In the genomic region with DNA sequence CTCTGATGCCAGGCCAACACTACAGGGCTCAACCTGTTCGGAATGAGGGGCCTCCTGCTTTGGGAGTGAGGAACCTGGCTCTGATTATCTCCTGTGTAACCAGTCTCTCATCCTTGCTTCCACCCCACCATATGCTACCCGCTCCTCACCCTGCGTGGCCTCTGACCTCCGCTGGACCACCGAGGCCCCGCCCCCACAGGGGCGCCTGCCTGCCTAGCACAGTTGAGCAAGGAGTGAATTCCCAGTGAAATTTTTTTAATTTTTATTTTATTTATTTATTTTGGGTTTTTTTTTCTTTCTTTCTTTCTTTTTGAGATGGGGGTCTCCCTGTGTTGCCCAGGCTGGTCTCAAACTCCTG, we compare ENCODE assay signal across 1 cellular context.
TF ChIP-seq lines count a peak whose summit lies in the region.

No MANE protein-coding gene starts in this region.

TF ChIP-seq in GM23338, 12 proteins besides CTCF, POLR2A, EP300 and RAD21:
- TF ChIP-seq ZNF114 (CRISPR knock-in tag; IDR thresholded peaks at IDR 0.05) (no peak), EZH2 (IDR thresholded peaks at IDR 0.05; ENCODE audit: low read depth, unreplicated experiment) (no peak), EZH2phosphoT487 (IDR thresholded peaks at IDR 0.05; ENCODE audit: unreplicated experiment) (no peak), POLR2AphosphoS5 (IDR thresholded peaks at IDR 0.05; ENCODE audit: low read depth) (no peak), STAT1 (IDR thresholded peaks at IDR 0.05; ENCODE audit: unreplicated experiment) (no peak), ZNF331 (CRISPR knock-in tag; IDR thresholded peaks at IDR 0.05; ENCODE audit: low read depth) (no peak), CREB1 (CRISPR knock-in tag; IDR thresholded peaks at IDR 0.05; ENCODE audit: low read depth) (no peak), NANOG (IDR thresholded peaks at IDR 0.05; ENCODE audit: borderline replicate concordance) (no peak), JUNB (IDR thresholded peaks at IDR 0.05; ENCODE audit: unreplicated experiment) (no peak)
- TF ChIP-seq, protein P1, sequence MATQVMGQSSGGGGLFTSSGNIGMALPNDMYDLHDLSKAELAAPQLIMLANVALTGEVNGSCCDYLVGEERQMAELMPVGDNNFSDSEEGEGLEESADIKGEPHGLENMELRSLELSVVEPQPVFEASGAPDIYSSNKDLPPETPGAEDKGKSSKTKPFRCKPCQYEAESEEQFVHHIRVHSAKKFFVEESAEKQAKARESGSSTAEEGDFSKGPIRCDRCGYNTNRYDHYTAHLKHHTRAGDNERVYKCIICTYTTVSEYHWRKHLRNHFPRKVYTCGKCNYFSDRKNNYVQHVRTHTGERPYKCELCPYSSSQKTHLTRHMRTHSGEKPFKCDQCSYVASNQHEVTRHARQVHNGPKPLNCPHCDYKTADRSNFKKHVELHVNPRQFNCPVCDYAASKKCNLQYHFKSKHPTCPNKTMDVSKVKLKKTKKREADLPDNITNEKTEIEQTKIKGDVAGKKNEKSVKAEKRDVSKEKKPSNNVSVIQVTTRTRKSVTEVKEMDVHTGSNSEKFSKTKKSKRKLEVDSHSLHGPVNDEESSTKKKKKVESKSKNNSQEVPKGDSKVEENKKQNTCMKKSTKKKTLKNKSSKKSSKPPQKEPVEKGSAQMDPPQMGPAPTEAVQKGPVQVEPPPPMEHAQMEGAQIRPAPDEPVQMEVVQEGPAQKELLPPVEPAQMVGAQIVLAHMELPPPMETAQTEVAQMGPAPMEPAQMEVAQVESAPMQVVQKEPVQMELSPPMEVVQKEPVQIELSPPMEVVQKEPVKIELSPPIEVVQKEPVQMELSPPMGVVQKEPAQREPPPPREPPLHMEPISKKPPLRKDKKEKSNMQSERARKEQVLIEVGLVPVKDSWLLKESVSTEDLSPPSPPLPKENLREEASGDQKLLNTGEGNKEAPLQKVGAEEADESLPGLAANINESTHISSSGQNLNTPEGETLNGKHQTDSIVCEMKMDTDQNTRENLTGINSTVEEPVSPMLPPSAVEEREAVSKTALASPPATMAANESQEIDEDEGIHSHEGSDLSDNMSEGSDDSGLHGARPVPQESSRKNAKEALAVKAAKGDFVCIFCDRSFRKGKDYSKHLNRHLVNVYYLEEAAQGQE (IDR thresholded peaks at IDR 0.05; ENCODE audit: unreplicated experiment) = no peak
- TF ChIP-seq, protein P2, sequence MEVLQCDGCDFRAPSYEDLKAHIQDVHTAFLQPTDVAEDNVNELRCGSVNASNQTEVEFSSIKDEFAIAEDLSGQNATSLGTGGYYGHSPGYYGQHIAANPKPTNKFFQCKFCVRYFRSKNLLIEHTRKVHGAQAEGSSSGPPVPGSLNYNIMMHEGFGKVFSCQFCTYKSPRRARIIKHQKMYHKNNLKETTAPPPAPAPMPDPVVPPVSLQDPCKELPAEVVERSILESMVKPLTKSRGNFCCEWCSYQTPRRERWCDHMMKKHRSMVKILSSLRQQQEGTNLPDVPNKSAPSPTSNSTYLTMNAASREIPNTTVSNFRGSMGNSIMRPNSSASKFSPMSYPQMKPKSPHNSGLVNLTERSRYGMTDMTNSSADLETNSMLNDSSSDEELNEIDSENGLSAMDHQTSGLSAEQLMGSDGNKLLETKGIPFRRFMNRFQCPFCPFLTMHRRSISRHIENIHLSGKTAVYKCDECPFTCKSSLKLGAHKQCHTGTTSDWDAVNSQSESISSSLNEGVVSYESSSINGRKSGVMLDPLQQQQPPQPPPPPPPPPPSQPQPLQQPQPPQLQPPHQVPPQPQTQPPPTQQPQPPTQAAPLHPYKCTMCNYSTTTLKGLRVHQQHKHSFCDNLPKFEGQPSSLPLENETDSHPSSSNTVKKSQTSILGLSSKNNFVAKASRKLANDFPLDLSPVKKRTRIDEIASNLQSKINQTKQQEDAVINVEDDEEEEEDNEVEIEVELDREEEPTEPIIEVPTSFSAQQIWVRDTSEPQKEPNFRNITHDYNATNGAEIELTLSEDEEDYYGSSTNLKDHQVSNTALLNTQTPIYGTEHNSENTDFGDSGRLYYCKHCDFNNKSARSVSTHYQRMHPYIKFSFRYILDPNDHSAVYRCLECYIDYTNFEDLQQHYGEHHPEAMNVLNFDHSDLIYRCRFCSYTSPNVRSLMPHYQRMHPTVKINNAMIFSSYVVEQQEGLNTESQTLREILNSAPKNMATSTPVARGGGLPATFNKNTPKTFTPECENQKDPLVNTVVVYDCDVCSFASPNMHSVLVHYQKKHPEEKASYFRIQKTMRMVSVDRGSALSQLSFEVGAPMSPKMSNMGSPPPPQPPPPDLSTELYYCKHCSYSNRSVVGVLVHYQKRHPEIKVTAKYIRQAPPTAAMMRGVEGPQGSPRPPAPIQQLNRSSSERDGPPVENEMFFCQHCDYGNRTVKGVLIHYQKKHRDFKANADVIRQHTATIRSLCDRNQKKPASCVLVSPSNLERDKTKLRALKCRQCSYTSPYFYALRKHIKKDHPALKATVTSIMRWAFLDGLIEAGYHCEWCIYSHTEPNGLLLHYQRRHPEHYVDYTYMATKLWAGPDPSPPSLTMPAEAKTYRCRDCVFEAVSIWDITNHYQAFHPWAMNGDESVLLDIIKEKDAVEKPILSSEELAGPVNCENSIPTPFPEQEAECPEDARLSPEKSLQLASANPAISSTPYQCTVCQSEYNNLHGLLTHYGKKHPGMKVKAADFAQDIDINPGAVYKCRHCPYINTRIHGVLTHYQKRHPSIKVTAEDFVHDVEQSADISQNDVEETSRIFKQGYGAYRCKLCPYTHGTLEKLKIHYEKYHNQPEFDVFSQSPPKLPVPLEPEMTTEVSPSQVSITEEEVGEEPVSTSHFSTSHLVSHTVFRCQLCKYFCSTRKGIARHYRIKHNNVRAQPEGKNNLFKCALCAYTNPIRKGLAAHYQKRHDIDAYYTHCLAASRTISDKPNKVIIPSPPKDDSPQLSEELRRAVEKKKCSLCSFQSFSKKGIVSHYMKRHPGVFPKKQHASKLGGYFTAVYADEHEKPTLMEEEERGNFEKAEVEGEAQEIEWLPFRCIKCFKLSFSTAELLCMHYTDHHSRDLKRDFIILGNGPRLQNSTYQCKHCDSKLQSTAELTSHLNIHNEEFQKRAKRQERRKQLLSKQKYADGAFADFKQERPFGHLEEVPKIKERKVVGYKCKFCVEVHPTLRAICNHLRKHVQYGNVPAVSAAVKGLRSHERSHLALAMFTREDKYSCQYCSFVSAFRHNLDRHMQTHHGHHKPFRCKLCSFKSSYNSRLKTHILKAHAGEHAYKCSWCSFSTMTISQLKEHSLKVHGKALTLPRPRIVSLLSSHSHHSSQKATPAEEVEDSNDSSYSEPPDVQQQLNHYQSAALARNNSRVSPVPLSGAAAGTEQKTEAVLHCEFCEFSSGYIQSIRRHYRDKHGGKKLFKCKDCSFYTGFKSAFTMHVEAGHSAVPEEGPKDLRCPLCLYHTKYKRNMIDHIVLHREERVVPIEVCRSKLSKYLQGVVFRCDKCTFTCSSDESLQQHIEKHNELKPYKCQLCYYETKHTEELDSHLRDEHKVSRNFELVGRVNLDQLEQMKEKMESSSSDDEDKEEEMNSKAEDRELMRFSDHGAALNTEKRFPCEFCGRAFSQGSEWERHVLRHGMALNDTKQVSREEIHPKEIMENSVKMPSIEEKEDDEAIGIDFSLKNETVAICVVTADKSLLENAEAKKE (CRISPR knock-in tag; IDR thresholded peaks at IDR 0.05) = no peak
- TF ChIP-seq, protein P3, sequence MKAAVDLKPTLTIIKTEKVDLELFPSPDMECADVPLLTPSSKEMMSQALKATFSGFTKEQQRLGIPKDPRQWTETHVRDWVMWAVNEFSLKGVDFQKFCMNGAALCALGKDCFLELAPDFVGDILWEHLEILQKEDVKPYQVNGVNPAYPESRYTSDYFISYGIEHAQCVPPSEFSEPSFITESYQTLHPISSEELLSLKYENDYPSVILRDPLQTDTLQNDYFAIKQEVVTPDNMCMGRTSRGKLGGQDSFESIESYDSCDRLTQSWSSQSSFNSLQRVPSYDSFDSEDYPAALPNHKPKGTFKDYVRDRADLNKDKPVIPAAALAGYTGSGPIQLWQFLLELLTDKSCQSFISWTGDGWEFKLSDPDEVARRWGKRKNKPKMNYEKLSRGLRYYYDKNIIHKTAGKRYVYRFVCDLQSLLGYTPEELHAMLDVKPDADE (IDR thresholded peaks at IDR 0.05) = no peak
